Comparison of ENCODE assay signal across 12 cellular contexts in genomic region chr2:105330681-105331375, GRCh38. TPM values are rescaled to one million over a fixed set of nuclear protein-coding genes. Genes with fewer than 3 reads are reported as not detected.
DNase-seq lines count a peak whose midpoint lies in the region; ATAC-seq and TF ChIP-seq lines count a peak whose summit lies in the region.
"Had no signal": no experiment of that assay in that cellular context is flagged by ENCODE, and none has a peak within 500 bp of the region (broad histone marks: within the 10 kb centered on the region; RNA-seq: fewer than 3 reads in every experiment).

No MANE protein-coding gene starts in this region.

- ATAC-seq in DND-41 (ENCODE audit: insufficient read depth, low read depth) (no peak), GM21360 (IDR thresholded peaks at IDR 0.05; ENCODE audit: unreplicated experiment) (no peak), GM21367 (IDR thresholded peaks at IDR 0.05; ENCODE audit: unreplicated experiment) (no peak)

- peak overlapping the region; percentile 94 for H2AFZ ChIP-seq in DND-41 (ENCODE audit: low read depth, low read length)
- H2AFZ ChIP-seq in neural progenitor cell (replicated peaks), result no peak overlapping the region

- H3K27me3 Mint-ChIP-seq in brain (peaks cover 6% of the 10 kb centered on the region), neural progenitor cell (ENCODE audit: insufficient read depth, low read depth) (no peaks in the 10 kb centered on the region)

- H3K4me3 Mint-ChIP-seq in brain, result peak overlapping the region; percentile 85 to 88 (median 86)
- peak overlapping the region; percentile 86 for H3K4me3 Mint-ChIP-seq in neural progenitor cell

- peaks cover 7% of the 10 kb centered on the region for H3F3A ChIP-seq in neural progenitor cell (ENCODE audit: low read depth)

- H3K4me3 ChIP-seq in DND-41 (ENCODE audit: low read depth in 1 of 2, low read length in 2 of 2) (peak overlapping the region in 1 of 2 experiments; percentile 86; a peak in 2 of 4 replicates), LNCaP clone FGC (ENCODE audit: low read depth, low read length) (peak overlapping the region; percentile 59), neural progenitor cell (no peak overlapping the region)

- no peak for DNase-seq in DND-41
- DNase-seq in LNCaP clone FGC (ENCODE audit: low read depth), result no peak
- no peak for DNase-seq in neural progenitor cell (ENCODE audit: low spot score)
- no peak for DNase-seq in GOT3 (lab: John Stamatoyannopoulos, UW)
- no peak for DNase-seq in GM03348 (ENCODE audit: low spot score)
- DNase-seq: MV-4-11, SIG-M5 had no signal

- H3K9ac ChIP-seq in DND-41 (ENCODE audit: low read depth, low read length), result peak overlapping the region; percentile 99; the same call in 1 of the 2 replicates
- no peak overlapping the region for H3K9ac ChIP-seq in neural progenitor cell

- H3K4me1 Mint-ChIP-seq in brain (peaks cover 38% of the 10 kb centered on the region), neural progenitor cell (peaks cover 23% of the 10 kb centered on the region)

- H3K79me2 ChIP-seq in DND-41 (ENCODE audit: insufficient read depth, low read length) (peaks cover 44% of the 10 kb centered on the region), neural progenitor cell (ENCODE audit: low read depth) (peaks cover 45% of the 10 kb centered on the region)

- H3K36me3 ChIP-seq in DND-41 (ENCODE audit: insufficient read depth, low read length), result peaks cover 10% of the 10 kb centered on the region; the same call in 1 of the 2 replicates
- no peaks in the 10 kb centered on the region for H3K36me3 ChIP-seq in neural progenitor cell
- H3K36me3 ChIP-seq: thoracic aorta had no signal

- TF ChIP-seq CTCF in DND-41 (IDR thresholded peaks at IDR 0.05; ENCODE audit: borderline replicate concordance, extremely low read depth, low read length, poor library complexity, severe bottlenecking), result no peak
- TF ChIP-seq CTCF in LNCaP clone FGC (IDR thresholded peaks at IDR 0.05; ENCODE audit: control insufficient read depth, extremely low read depth, insufficient read depth), result no peak
- no peak for TF ChIP-seq CTCF in brain (conservative IDR thresholded peaks at IDR 0.05)
- TF ChIP-seq CTCF in neural progenitor cell (IDR thresholded peaks at IDR 0.05), result no peak

- H3K27ac ChIP-seq in DND-41 (ENCODE audit: low read length), result no peak overlapping the region; the same call in 1 of the 2 replicates
- H3K27ac ChIP-seq in neural progenitor cell, result no peak overlapping the region

- H4K20me1 ChIP-seq in DND-41 (ENCODE audit: insufficient read depth, low read length), result no peaks in the 10 kb centered on the region
- no peaks in the 10 kb centered on the region for H4K20me1 ChIP-seq in neural progenitor cell (ENCODE audit: low read depth)

- H3K27me3 ChIP-seq in DND-41 (ENCODE audit: insufficient read depth, low read length, poor library complexity) (no peaks in the 10 kb centered on the region), neural progenitor cell (no peaks in the 10 kb centered on the region)
- H3K27me3 ChIP-seq: body of pancreas had no signal

- H3K4me2 ChIP-seq in DND-41 (ENCODE audit: insufficient read depth, low read length) (peak overlapping the region; percentile 95), neural progenitor cell (no peak overlapping the region)

- H3K9me3 ChIP-seq in DND-41 (ENCODE audit: insufficient read depth, low read length, severe bottlenecking), result no peaks in the 10 kb centered on the region
- H3K9me3 ChIP-seq in neural progenitor cell (ENCODE audit: low read depth), result no peaks in the 10 kb centered on the region
- H3K9me3 ChIP-seq: body of pancreas, thoracic aorta had no signal

- H3K4me1 ChIP-seq in DND-41 (ENCODE audit: insufficient read depth, low read length) (peaks cover 28% of the 10 kb centered on the region), neural progenitor cell (no peaks in the 10 kb centered on the region)

- H3K27ac Mint-ChIP-seq in brain (peak overlapping the region in 4 of 5 experiments; percentile 48 to 95 (median 72)), neural progenitor cell (no peak overlapping the region)

- no peaks in the 10 kb centered on the region for H3K9me3 Mint-ChIP-seq in brain
- no peaks in the 10 kb centered on the region for H3K9me3 Mint-ChIP-seq in neural progenitor cell

- H3K36me3 Mint-ChIP-seq in brain (no peaks in the 10 kb centered on the region), neural progenitor cell (no peaks in the 10 kb centered on the region)

RNA-seq across cellular contexts. Expression of gene TGFBRAP1, which starts 1.3 kb away (rescaled TPM):
- 11.7 TPM for polyA plus RNA-seq in brain (ENCODE audit: insufficient read depth, low read depth, low replicate concordance)
- total RNA-seq in neural progenitor cell (ENCODE audit: low replicate concordance), result 13.8 and 14.0 TPM in 2 replicates

RNA-seq across cellular contexts. Expression of gene C2orf49, which starts 6.5 kb away (rescaled TPM):
- polyA plus RNA-seq in brain (ENCODE audit: insufficient read depth, low read depth, low replicate concordance), result 12.0 TPM
- 29.7 and 42.9 TPM in 2 replicates for total RNA-seq in neural progenitor cell (ENCODE audit: low replicate concordance)
